In genomic region chr16:50490828-50491227, GRCh38 we compare ENCODE assay signal across 3 cellular contexts.
TF ChIP-seq lines count a peak whose summit lies in the region.

No MANE protein-coding gene starts in this region.

TF ChIP-seq in HepG2, 621 proteins besides CTCF, POLR2A, EP300 and RAD21:
- TF ChIP-seq RFXANK (CRISPR knock-in tag; IDR thresholded peaks at IDR 0.05), result peak; percentile 96
- peak; percentile 96 for TF ChIP-seq RFX5 (IDR thresholded peaks at IDR 0.05; ENCODE audit: low read depth, low read length)
- no peak for TF ChIP-seq MAF1 (CRISPR knock-in tag; IDR thresholded peaks at IDR 0.05; ENCODE audit: borderline replicate concordance)
- 0 out of 2 replicates have a peak, but pooled peaks have one; percentile 45 for TF ChIP-seq RFXAP (CRISPR knock-in tag; IDR thresholded peaks at IDR 0.05; ENCODE audit: borderline replicate concordance)

TF ChIP-seq in GM23338, 12 proteins besides CTCF, POLR2A, EP300 and RAD21:
- TF ChIP-seq EZH2phosphoT487 (IDR thresholded peaks at IDR 0.05; ENCODE audit: unreplicated experiment) (no peak), CREB1 (CRISPR knock-in tag; IDR thresholded peaks at IDR 0.05; ENCODE audit: low read depth) (0 out of 2 replicates have a peak, but pooled peaks have one; percentile 40)

TF ChIP-seq in H1, 55 proteins besides CTCF, POLR2A, EP300 and RAD21:
- no peak for TF ChIP-seq CBX5 (IDR thresholded peaks at IDR 0.05; ENCODE audit: low read depth, low read length)
- TF ChIP-seq RFX5 (IDR thresholded peaks at IDR 0.05; ENCODE audit: borderline replicate concordance, low read depth, low read length), result peak; percentile 95
- peak; percentile 80 for TF ChIP-seq CREB1 (IDR thresholded peaks at IDR 0.05)
- TF ChIP-seq KDM5A (IDR thresholded peaks at IDR 0.05; ENCODE audit: low read length), result no peak
